Comparison of ENCODE assay signal across 12 cellular contexts in the genomic region with DNA sequence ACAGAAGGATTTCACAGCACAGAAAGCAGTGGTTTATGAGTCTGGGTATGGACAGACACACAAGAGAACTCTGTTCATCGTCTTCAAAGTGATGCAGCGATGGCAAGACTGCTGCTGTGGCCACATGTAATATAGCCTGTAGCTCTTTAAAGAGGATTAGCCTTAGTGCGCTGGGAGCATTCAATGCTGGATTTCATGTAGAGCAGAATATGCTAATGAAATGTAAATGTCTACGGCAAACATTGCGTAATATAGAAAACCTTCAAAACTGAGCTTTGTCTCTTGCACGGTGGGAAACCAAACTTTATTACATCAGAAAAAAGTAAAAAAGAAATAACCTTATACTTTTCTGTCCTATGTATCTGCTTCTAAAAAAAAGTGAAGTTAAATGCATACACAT.
"Had no signal": no experiment of that assay in that cellular context is flagged by ENCODE, and none has a peak within 500 bp of the region (broad histone marks: within the 10 kb centered on the region; RNA-seq: fewer than 3 reads in every experiment).

No MANE protein-coding gene starts in this region.

- DNase-seq: activated naive CD4-positive, alpha-beta T cell; anterior cingulate cortex; effector memory CD4-positive, alpha-beta T cell; foreskin keratinocyte; left cardiac atrium; midbrain; psoas muscle; spleen; stimulated activated naive CD8-positive, alpha-beta T cell treated with anti-CD3 and anti-CD28 coated beads, Interleukin-15, amount 100 ng/mL, for 72 hours had no signal

- H3K4me3 ChIP-seq: lung, psoas muscle, spleen had no signal

- H3K27ac ChIP-seq: foreskin keratinocyte, psoas muscle, spleen had no signal

- ATAC-seq: activated CD4-positive, CD25-positive, alpha-beta regulatory T cell treated with anti-CD3 and anti-CD28 coated beads, Interleukin-2, amount 50 U/mL, for 24 hours; foreskin keratinocyte; left cardiac atrium; psoas muscle; sciatic nerve; stimulated activated naive CD8-positive, alpha-beta T cell treated with anti-CD3 and anti-CD28 coated beads, Interleukin-15, amount 100 ng/mL, for 72 hours had no signal

- H3K4me1 ChIP-seq: foreskin keratinocyte, psoas muscle, spleen had no signal

- H3K9me3 ChIP-seq: psoas muscle, spleen had no signal

- H3K27me3 ChIP-seq: foreskin keratinocyte, spleen had no signal
